In genomic region chr7:15291707-15292106, GRCh38 we compare ENCODE assay signal across 1 cellular context.
TF ChIP-seq lines count a peak whose summit lies in the region.

No MANE protein-coding gene starts in this region.

TF ChIP-seq in H1, 55 proteins besides CTCF, POLR2A, EP300 and RAD21 (continued from another document):
- TF ChIP-seq ATF2 (IDR thresholded peaks at IDR 0.05; ENCODE audit: low read length) (no peak), GTF2F1 (IDR thresholded peaks at IDR 0.05; ENCODE audit: borderline replicate concordance, low read depth, low read length) (no peak), KDM5A (IDR thresholded peaks at IDR 0.05; ENCODE audit: low read length) (no peak), NRF1 (IDR thresholded peaks at IDR 0.05; ENCODE audit: low read depth, low read length) (no peak), CBX8 (IDR thresholded peaks at IDR 0.05; ENCODE audit: borderline replicate concordance, low read depth, low read length) (no peak)
- TF ChIP-seq, protein P1, sequence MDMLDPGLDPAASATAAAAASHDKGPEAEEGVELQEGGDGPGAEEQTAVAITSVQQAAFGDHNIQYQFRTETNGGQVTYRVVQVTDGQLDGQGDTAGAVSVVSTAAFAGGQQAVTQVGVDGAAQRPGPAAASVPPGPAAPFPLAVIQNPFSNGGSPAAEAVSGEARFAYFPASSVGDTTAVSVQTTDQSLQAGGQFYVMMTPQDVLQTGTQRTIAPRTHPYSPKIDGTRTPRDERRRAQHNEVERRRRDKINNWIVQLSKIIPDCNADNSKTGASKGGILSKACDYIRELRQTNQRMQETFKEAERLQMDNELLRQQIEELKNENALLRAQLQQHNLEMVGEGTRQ (IDR thresholded peaks at IDR 0.05; ENCODE audit: low read length), result no peak
